ENCODE assay signal across 22 cellular contexts in the genomic region with DNA sequence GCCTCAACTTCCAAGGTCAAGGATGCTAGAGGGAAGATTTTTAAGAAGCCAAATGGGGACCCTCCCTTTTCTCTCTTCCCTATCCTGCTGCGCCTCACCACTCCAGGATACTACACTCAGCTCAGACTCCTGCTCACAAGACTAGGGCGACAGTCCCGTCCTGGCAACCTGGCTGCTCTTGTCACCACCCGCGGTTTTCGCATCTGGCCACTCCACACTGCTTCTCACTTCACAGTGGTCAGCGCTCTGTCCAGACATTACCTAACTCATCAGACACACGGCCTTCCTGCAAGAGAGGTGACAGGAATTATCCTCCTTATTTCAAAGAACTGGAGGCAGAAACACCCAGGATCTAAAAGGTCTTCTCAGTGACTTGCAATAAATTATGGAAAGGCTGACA. TPM values are rescaled to one million over a fixed set of nuclear protein-coding genes. Genes with fewer than 3 reads are reported as not detected.
"Had no signal": no experiment of that assay in that cellular context is flagged by ENCODE, and none has a peak within 500 bp of the region (broad histone marks: within the 10 kb centered on the region; RNA-seq: fewer than 3 reads in every experiment).

No MANE protein-coding gene starts in this region.

- H3K4me3 Mint-ChIP-seq: endodermal cell; naive thymus-derived CD4-positive, alpha-beta T cell; nephron progenitor cell; stimulated activated effector memory CD8-positive, alpha-beta T cell treated with anti-CD3 and anti-CD28 coated beads, Interleukin-12 subunit alpha, Interleukin-12 subunit beta, amount 100 ng/mL, for 72 hours; type B pancreatic cell had no signal

- DNase-seq: effector CD4-positive, alpha-beta T cell; endodermal cell; erythroblast; heart left ventricle; hippocampal formation; mesendoderm; naive thymus-derived CD4-positive, alpha-beta T cell; nephron progenitor cell; posterior cingulate gyrus; stimulated activated CD4-positive, alpha-beta T cell treated with anti-CD3 and anti-CD28 coated beads, Interleukin-4, amount 100 ng/mL, for 1 hour; stimulated activated CD8-positive, alpha-beta memory T cell treated with anti-CD3 and anti-CD28 coated beads, Interleukin-4, amount 100 ng/mL, for 48 hours; stimulated activated naive CD8-positive, alpha-beta T cell treated with anti-CD3 and anti-CD28 coated beads, Interleukin-15, Interleukin-2, amounts not matched to agents 100 U/mL and 50 U/mL, for 24 hours; thyroid gland had no signal

- ATAC-seq: heart left ventricle; naive thymus-derived CD4-positive, alpha-beta T cell; stimulated activated effector memory CD8-positive, alpha-beta T cell treated with anti-CD3 and anti-CD28 coated beads, Interleukin-12 subunit alpha, Interleukin-12 subunit beta, amount 100 ng/mL, for 72 hours; stimulated activated naive CD8-positive, alpha-beta T cell treated with anti-CD3 and anti-CD28 coated beads, Interleukin-15, Interleukin-2, amounts not matched to agents 100 U/mL and 50 U/mL, for 24 hours had no signal

- H3K4me1 Mint-ChIP-seq: endodermal cell; naive thymus-derived CD4-positive, alpha-beta T cell; stimulated activated effector memory CD8-positive, alpha-beta T cell treated with anti-CD3 and anti-CD28 coated beads, Interleukin-12 subunit alpha, Interleukin-12 subunit beta, amount 100 ng/mL, for 72 hours had no signal

- H3K27ac Mint-ChIP-seq: endodermal cell; naive thymus-derived CD4-positive, alpha-beta T cell; nephron progenitor cell; stimulated activated effector memory CD8-positive, alpha-beta T cell treated with anti-CD3 and anti-CD28 coated beads, Interleukin-12 subunit alpha, Interleukin-12 subunit beta, amount 100 ng/mL, for 72 hours; type B pancreatic cell had no signal

- H3K36me3 Mint-ChIP-seq: naive thymus-derived CD4-positive, alpha-beta T cell; stimulated activated effector memory CD8-positive, alpha-beta T cell treated with anti-CD3 and anti-CD28 coated beads, Interleukin-12 subunit alpha, Interleukin-12 subunit beta, amount 100 ng/mL, for 72 hours; type B pancreatic cell had no signal

- H3K9me3 Mint-ChIP-seq: endodermal cell, nephron progenitor cell, type B pancreatic cell had no signal

RNA-seq across cellular contexts. Expression of a gene that starts 42.1 kb away (rescaled TPM):
- total RNA-seq: dermis microvascular lymphatic vessel endothelial cell, endothelial cell of umbilical vein, glomerular endothelial cell, lung microvascular endothelial cell, osteocyte had no signal

RNA-seq across cellular contexts. Expression of a gene that starts 48.3 kb away (rescaled TPM):
- total RNA-seq: dermis microvascular lymphatic vessel endothelial cell; endodermal cell; endothelial cell of umbilical vein; glomerular endothelial cell; lung microvascular endothelial cell; naive thymus-derived CD4-positive, alpha-beta T cell; osteocyte; pulmonary artery endothelial cell; smooth muscle cell; thyroid gland had no signal
